ENCODE assay signal across 28 cellular contexts in genomic region chr18:36031903-36032302, GRCh38. TPM values are rescaled to one million over a fixed set of nuclear protein-coding genes. Genes with fewer than 3 reads are reported as not detected.
DNase-seq lines count a peak whose midpoint lies in the region; ATAC-seq and TF ChIP-seq lines count a peak whose summit lies in the region.
"Had no signal": no experiment of that assay in that cellular context is flagged by ENCODE, and none has a peak within 500 bp of the region (broad histone marks: within the 10 kb centered on the region; RNA-seq: fewer than 3 reads in every experiment).

No MANE protein-coding gene starts in this region.

- H3K4me3 Mint-ChIP-seq in CD4-positive, alpha-beta T cell, result no peak overlapping the region
- no peak overlapping the region for H3K4me3 Mint-ChIP-seq in central memory CD8-positive, alpha-beta T cell
- peak overlapping the region; percentile 40 for H3K4me3 Mint-ChIP-seq in stimulated activated memory B cell treated with anti-CD40 and anti-IgM and Interleukin-4, amounts not matched to agents 10 μg/mL and 1 μg/mL and 100 μg/mL, for 72 hours
- H3K4me3 Mint-ChIP-seq: activated CD4-positive, alpha-beta memory T cell treated with anti-CD3 and anti-CD28 coated beads for 36 hours; activated naive CD8-positive, alpha-beta T cell treated with anti-CD3 and anti-CD28 coated beads, Interleukin-2, amount 10 ng/mL, durations not matched to agents 7 days and 5 days; endodermal cell; GM23338; HFFc6; neural progenitor cell had no signal

- TF ChIP-seq POLR2A in breast epithelium (IDR thresholded peaks at IDR 0.05), result no peak

- H3K27me3 Mint-ChIP-seq in CD4-positive, alpha-beta T cell, result no peaks in the 10 kb centered on the region
- H3K27me3 Mint-ChIP-seq in central memory CD8-positive, alpha-beta T cell, result no peaks in the 10 kb centered on the region
- H3K27me3 Mint-ChIP-seq in stimulated activated memory B cell treated with anti-CD40 and anti-IgM and Interleukin-4, amounts not matched to agents 10 μg/mL and 1 μg/mL and 100 μg/mL, for 72 hours, result no peaks in the 10 kb centered on the region
- H3K27me3 Mint-ChIP-seq: activated CD4-positive, alpha-beta memory T cell treated with anti-CD3 and anti-CD28 coated beads for 36 hours; activated naive CD8-positive, alpha-beta T cell treated with anti-CD3 and anti-CD28 coated beads, Interleukin-2, amount 10 ng/mL, durations not matched to agents 7 days and 5 days had no signal

- H3K4me2 ChIP-seq in Karpas-422 (ENCODE audit: low read depth, low read length, poor library complexity, severe bottlenecking), result peak overlapping the region; percentile 24
- H3K4me2 ChIP-seq: GM23338, neural progenitor cell had no signal

- TF ChIP-seq CTCF in CD4-positive, alpha-beta T cell (IDR thresholded peaks at IDR 0.05), result no peak
- TF ChIP-seq CTCF in breast epithelium (IDR thresholded peaks at IDR 0.05), result no peak

- no peak for DNase-seq in CD4-positive, alpha-beta T cell
- DNase-seq in Karpas-422, result no peak
- DNase-seq in central memory CD8-positive, alpha-beta T cell (ENCODE audit: low spot score in 2 of 2), result no peak
- no peak for DNase-seq in breast epithelium (ENCODE audit: low spot score in 2 of 2)
- DNase-seq in NCI-H1417 treated with DMSO at 0.1 percent for 48 hours (lab: John Stamatoyannopoulos, UW), result no peak
- DNase-seq: activated CD4-positive, alpha-beta memory T cell treated with anti-CD3 and anti-CD28 coated beads for 36 hours; activated CD4-positive, alpha-beta T cell treated with anti-CD3 and anti-CD28 coated beads for 1 hour; activated effector memory CD4-positive, alpha-beta T cell treated with anti-CD3 and anti-CD28 coated beads, Interleukin-2, amount 50 U/mL, for 16 hours; activated naive CD8-positive, alpha-beta T cell treated with anti-CD3 and anti-CD28 coated beads, Interleukin-2, amount 10 ng/mL, durations not matched to agents 7 days and 5 days; endodermal cell; HFFc6; IMR-90; left colon; NCI-H1048; NCI-H1694 treated with DMSO at 0.1 percent for 48 hours; NCI-H2171; NCI-H510A; small intestine; T-helper 1 cell; tibial artery had no signal

- no peaks in the 10 kb centered on the region for H4K20me1 ChIP-seq in Karpas-422 (ENCODE audit: insufficient read depth, low read depth, low read length)

- peaks cover 56% of the 10 kb centered on the region for H3K4me1 Mint-ChIP-seq in CD4-positive, alpha-beta T cell (ENCODE audit: low read depth)
- peaks cover 19% of the 10 kb centered on the region for H3K4me1 Mint-ChIP-seq in central memory CD8-positive, alpha-beta T cell
- peaks cover 36% of the 10 kb centered on the region for H3K4me1 Mint-ChIP-seq in stimulated activated memory B cell treated with anti-CD40 and anti-IgM and Interleukin-4, amounts not matched to agents 10 μg/mL and 1 μg/mL and 100 μg/mL, for 72 hours
- H3K4me1 Mint-ChIP-seq: neural progenitor cell had no signal

- H3K36me3 ChIP-seq in Karpas-422 (ENCODE audit: insufficient read depth, low read length), result peaks cover 36% of the 10 kb centered on the region; the same call in 1 of the 2 replicates
- H3K36me3 ChIP-seq in breast epithelium, result no peaks in the 10 kb centered on the region

- no peaks in the 10 kb centered on the region for H3K9me2 ChIP-seq in Karpas-422 (replicated peaks; ENCODE audit: insufficient read depth, low read length)

- no peak for ATAC-seq in CD4-positive, alpha-beta T cell (ENCODE audit: poor library complexity)
- ATAC-seq in central memory CD8-positive, alpha-beta T cell (replicated peaks; ENCODE audit: extremely low read depth, poor library complexity, severe bottlenecking), result no peak
- ATAC-seq in stimulated activated memory B cell treated with anti-CD40 and anti-IgM and Interleukin-4, amounts not matched to agents 10 μg/mL and 1 μg/mL and 100 μg/mL, for 72 hours, result no peak
- ATAC-seq in HG03571 (IDR thresholded peaks at IDR 0.05; ENCODE audit: unreplicated experiment), result no peak
- ATAC-seq: GM23338, left colon had no signal

- H3K36me3 Mint-ChIP-seq in CD4-positive, alpha-beta T cell (ENCODE audit: low read depth), result peaks cover 63% of the 10 kb centered on the region
- H3K36me3 Mint-ChIP-seq in central memory CD8-positive, alpha-beta T cell (ENCODE audit: insufficient read depth), result peaks cover 21% of the 10 kb centered on the region
- peaks cover 31% of the 10 kb centered on the region for H3K36me3 Mint-ChIP-seq in stimulated activated memory B cell treated with anti-CD40 and anti-IgM and Interleukin-4, amounts not matched to agents 10 μg/mL and 1 μg/mL and 100 μg/mL, for 72 hours

- peaks cover 53% of the 10 kb centered on the region for H3K4me1 ChIP-seq in Karpas-422 (ENCODE audit: low read length)
- peaks cover 0 to 4% of the 10 kb centered on the region in 2 donors for H3K4me1 ChIP-seq in breast epithelium
- H3K4me1 ChIP-seq: ascending aorta had no signal

- no peaks in the 10 kb centered on the region for H3K9me3 Mint-ChIP-seq in CD4-positive, alpha-beta T cell
- H3K9me3 Mint-ChIP-seq in central memory CD8-positive, alpha-beta T cell, result no peaks in the 10 kb centered on the region
- H3K9me3 Mint-ChIP-seq in stimulated activated memory B cell treated with anti-CD40 and anti-IgM and Interleukin-4, amounts not matched to agents 10 μg/mL and 1 μg/mL and 100 μg/mL, for 72 hours, result no peaks in the 10 kb centered on the region
- H3K9me3 Mint-ChIP-seq: GM23338, HFFc6 had no signal

- no peaks in the 10 kb centered on the region for H3K9me3 ChIP-seq in CD4-positive, alpha-beta T cell (ENCODE audit: control insufficient read depth, low read length)
- no peaks in the 10 kb centered on the region for H3K9me3 ChIP-seq in Karpas-422 (ENCODE audit: low read length)
- H3K9me3 ChIP-seq in breast epithelium, result no peaks in the 10 kb centered on the region
- H3K9me3 ChIP-seq: ascending aorta, right atrium auricular region, tibial artery, vagina had no signal

- POLR2A ChIA-PET in CD4-positive, alpha-beta T cell (lab: Charles Lee), result no interaction called here

- intact Hi-C loops in CD4-positive, alpha-beta T cell (cut with DNase I, micrococcal nuclease), result no loop called here
- intact Hi-C loops in breast epithelium (cut with DNase I; ENCODE audit: low total_unique reads), result no loop called here

- H3K27me3 ChIP-seq in CD4-positive, alpha-beta T cell (ENCODE audit: control insufficient read depth, insufficient read depth, low read length), result no peaks in the 10 kb centered on the region
- H3K27me3 ChIP-seq in Karpas-422 (ENCODE audit: low read length), result no peaks in the 10 kb centered on the region
- H3K27me3 ChIP-seq in breast epithelium, result no peaks in the 10 kb centered on the region
- H3K27me3 ChIP-seq: ascending aorta, neural progenitor cell, right atrium auricular region, tibial artery, vagina had no signal

- no peak overlapping the region for H3K27ac ChIP-seq in CD4-positive, alpha-beta T cell (ENCODE audit: low read depth, low read length)
- peak overlapping the region; percentile 44 for H3K27ac ChIP-seq in Karpas-422 (ENCODE audit: low read length)
- H3K27ac ChIP-seq in breast epithelium, result no peak overlapping the region
- H3K27ac ChIP-seq: ascending aorta, coronary artery, neural progenitor cell, right atrium auricular region, tibial artery, vagina had no signal

- peak overlapping the region; percentile 48 for H3K27ac Mint-ChIP-seq in CD4-positive, alpha-beta T cell
- peak overlapping the region; percentile 0 for H3K27ac Mint-ChIP-seq in central memory CD8-positive, alpha-beta T cell (ENCODE audit: low read depth)
- peak overlapping the region; percentile 61 for H3K27ac Mint-ChIP-seq in stimulated activated memory B cell treated with anti-CD40 and anti-IgM and Interleukin-4, amounts not matched to agents 10 μg/mL and 1 μg/mL and 100 μg/mL, for 72 hours
- H3K27ac Mint-ChIP-seq: activated CD4-positive, alpha-beta memory T cell treated with anti-CD3 and anti-CD28 coated beads for 36 hours; GM23338; HFFc6; neural progenitor cell had no signal

- no peak overlapping the region for H2AFZ ChIP-seq in Karpas-422 (ENCODE audit: low read length)
- H2AFZ ChIP-seq: GM23338, neural progenitor cell had no signal

- H3K79me2 ChIP-seq in Karpas-422 (ENCODE audit: low read length), result peaks cover 86% of the 10 kb centered on the region

- H3K4me3 ChIP-seq in Karpas-422 (ENCODE audit: low read length) (no peak overlapping the region), breast epithelium (no peak overlapping the region)
- H3K4me3 ChIP-seq: ascending aorta, coronary artery, GM23338, neural progenitor cell, right atrium auricular region, tibial artery, vagina had no signal

- CTCF ChIA-PET in CD4-positive, alpha-beta T cell (lab: Charles Lee), result no interaction called here

- H3K9ac ChIP-seq in Karpas-422 (ENCODE audit: low read length), result no peak overlapping the region
- H3K9ac ChIP-seq: neural progenitor cell had no signal

RNA-seq across cellular contexts. Expression of gene RPRD1A, which starts 35.5 kb away (rescaled TPM):
- total RNA-seq in CD4-positive, alpha-beta T cell, result 10 to 100 TPM; 21.8 to 25.1 TPM
- 85.5 and 102 TPM in 2 replicates for total RNA-seq in Karpas-422 (2014; rRNA removed; shearing (Covaris generic); ENCODE audit: low replicate concordance)
- 10 to 100 TPM; 51.5 to 76.8 (median 59.3) TPM for total RNA-seq in breast epithelium

Comparison
In these comparisons a context has a peak if more than half of its experiments do, and no peak if none do; other contexts are left out.
1. H3K27ac Mint-ChIP-seq: peak in every context shown above with its lines; median percentile 61 in stimulated activated memory B cell treated with anti-CD40 and anti-IgM and Interleukin-4, amounts not matched to agents 10 μg/mL and 1 μg/mL and 100 μg/mL, for 72 hours; 48 in CD4-positive, alpha-beta T cell; 0 in central memory CD8-positive, alpha-beta T cell.